2 cellular contexts compared by ENCODE assay signal in the genomic region with DNA sequence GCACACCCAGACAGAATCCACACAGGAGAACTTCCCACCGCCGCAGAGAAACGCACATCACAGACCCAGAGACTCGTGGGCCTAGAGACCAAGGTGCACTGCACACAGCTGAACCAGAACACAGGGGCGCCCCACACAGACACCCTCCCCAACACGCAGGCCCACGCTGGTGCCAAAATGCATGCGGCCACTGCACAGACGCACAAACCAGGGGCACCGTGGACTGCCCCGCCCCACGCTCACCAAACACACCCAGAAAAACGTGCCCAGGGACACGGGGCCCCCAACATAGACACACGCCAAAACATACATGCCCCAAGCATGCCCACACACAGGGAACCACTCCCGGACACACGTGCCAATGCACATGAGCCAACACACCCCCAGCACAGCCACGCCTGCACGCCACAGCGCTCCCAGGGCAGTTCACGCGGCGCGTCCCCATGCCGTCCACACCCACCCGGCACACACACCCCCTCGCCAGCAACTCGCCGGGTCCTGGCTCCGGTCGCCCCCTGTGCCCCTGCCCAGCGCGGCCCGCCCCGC.
A peak's percentile ranks its signal among the peaks of the same experiment; 100 is the strongest.
TF ChIP-seq lines count a peak whose summit lies in the region.

No MANE protein-coding gene starts in this region.

TF ChIP-seq in H1, 55 proteins besides CTCF, POLR2A, EP300 and RAD21:
- no peak for TF ChIP-seq CHD2 (IDR thresholded peaks at IDR 0.05; ENCODE audit: low read length)
- TF ChIP-seq, protein P1, sequence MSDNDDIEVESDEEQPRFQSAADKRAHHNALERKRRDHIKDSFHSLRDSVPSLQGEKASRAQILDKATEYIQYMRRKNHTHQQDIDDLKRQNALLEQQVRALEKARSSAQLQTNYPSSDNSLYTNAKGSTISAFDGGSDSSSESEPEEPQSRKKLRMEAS (IDR thresholded peaks at IDR 0.05), result peak; percentile 9; the same call in 1 of the 2 replicates

TF ChIP-seq in neural cell, 6 proteins besides CTCF, POLR2A, EP300 and RAD21:
- peak; percentile 34 for TF ChIP-seq EZH2 (IDR thresholded peaks at IDR 0.05; ENCODE audit: borderline replicate concordance, insufficient read depth, low read length, poor library complexity, severe bottlenecking)
- no peak for TF ChIP-seq TAF1 (IDR thresholded peaks at IDR 0.05; ENCODE audit: low read depth)
- TF ChIP-seq POLR2AphosphoS5 (IDR thresholded peaks at IDR 0.05), result no peak
- TF ChIP-seq MXI1 (conservative IDR thresholded peaks at IDR 0.05; ENCODE audit: poor library complexity, severe bottlenecking), result no peak
- TF ChIP-seq, protein P2, sequence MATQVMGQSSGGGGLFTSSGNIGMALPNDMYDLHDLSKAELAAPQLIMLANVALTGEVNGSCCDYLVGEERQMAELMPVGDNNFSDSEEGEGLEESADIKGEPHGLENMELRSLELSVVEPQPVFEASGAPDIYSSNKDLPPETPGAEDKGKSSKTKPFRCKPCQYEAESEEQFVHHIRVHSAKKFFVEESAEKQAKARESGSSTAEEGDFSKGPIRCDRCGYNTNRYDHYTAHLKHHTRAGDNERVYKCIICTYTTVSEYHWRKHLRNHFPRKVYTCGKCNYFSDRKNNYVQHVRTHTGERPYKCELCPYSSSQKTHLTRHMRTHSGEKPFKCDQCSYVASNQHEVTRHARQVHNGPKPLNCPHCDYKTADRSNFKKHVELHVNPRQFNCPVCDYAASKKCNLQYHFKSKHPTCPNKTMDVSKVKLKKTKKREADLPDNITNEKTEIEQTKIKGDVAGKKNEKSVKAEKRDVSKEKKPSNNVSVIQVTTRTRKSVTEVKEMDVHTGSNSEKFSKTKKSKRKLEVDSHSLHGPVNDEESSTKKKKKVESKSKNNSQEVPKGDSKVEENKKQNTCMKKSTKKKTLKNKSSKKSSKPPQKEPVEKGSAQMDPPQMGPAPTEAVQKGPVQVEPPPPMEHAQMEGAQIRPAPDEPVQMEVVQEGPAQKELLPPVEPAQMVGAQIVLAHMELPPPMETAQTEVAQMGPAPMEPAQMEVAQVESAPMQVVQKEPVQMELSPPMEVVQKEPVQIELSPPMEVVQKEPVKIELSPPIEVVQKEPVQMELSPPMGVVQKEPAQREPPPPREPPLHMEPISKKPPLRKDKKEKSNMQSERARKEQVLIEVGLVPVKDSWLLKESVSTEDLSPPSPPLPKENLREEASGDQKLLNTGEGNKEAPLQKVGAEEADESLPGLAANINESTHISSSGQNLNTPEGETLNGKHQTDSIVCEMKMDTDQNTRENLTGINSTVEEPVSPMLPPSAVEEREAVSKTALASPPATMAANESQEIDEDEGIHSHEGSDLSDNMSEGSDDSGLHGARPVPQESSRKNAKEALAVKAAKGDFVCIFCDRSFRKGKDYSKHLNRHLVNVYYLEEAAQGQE (IDR thresholded peaks at IDR 0.05; ENCODE audit: borderline replicate concordance), result no peak
- no peak for TF ChIP-seq SMC3 (conservative IDR thresholded peaks at IDR 0.05; ENCODE audit: poor library complexity)
TF ChIP-seq in neural cell: peak in this region for 1.
